1 cellular context compared by ENCODE assay signal in the genomic region with DNA sequence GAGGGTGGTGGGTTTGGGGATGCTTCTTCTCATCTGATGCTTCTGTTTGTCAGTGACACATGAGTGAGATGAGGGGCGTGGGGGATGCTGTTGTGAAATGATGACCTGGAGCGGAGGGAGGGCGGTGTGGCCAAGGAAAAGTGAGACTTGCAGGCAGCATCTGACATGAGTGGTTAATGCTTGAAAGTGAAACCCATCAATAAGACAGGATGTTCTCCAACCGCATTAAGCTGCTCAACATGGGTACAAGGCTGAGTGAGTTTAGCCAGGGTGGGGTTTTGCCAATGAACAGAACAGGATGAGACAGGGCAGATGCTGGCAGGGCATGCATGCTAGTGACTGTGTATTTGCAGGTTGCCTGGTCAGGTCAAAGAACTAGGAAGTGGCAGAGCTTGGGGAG.
TF ChIP-seq lines count a peak whose summit lies in the region.

No MANE protein-coding gene starts in this region.

TF ChIP-seq in GM23338, 12 proteins besides CTCF, POLR2A, EP300 and RAD21:
- TF ChIP-seq, protein P1, sequence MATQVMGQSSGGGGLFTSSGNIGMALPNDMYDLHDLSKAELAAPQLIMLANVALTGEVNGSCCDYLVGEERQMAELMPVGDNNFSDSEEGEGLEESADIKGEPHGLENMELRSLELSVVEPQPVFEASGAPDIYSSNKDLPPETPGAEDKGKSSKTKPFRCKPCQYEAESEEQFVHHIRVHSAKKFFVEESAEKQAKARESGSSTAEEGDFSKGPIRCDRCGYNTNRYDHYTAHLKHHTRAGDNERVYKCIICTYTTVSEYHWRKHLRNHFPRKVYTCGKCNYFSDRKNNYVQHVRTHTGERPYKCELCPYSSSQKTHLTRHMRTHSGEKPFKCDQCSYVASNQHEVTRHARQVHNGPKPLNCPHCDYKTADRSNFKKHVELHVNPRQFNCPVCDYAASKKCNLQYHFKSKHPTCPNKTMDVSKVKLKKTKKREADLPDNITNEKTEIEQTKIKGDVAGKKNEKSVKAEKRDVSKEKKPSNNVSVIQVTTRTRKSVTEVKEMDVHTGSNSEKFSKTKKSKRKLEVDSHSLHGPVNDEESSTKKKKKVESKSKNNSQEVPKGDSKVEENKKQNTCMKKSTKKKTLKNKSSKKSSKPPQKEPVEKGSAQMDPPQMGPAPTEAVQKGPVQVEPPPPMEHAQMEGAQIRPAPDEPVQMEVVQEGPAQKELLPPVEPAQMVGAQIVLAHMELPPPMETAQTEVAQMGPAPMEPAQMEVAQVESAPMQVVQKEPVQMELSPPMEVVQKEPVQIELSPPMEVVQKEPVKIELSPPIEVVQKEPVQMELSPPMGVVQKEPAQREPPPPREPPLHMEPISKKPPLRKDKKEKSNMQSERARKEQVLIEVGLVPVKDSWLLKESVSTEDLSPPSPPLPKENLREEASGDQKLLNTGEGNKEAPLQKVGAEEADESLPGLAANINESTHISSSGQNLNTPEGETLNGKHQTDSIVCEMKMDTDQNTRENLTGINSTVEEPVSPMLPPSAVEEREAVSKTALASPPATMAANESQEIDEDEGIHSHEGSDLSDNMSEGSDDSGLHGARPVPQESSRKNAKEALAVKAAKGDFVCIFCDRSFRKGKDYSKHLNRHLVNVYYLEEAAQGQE (IDR thresholded peaks at IDR 0.05; ENCODE audit: unreplicated experiment), result no peak
- no peak for TF ChIP-seq STAT1 (IDR thresholded peaks at IDR 0.05; ENCODE audit: unreplicated experiment)
- no peak for TF ChIP-seq JUNB (IDR thresholded peaks at IDR 0.05; ENCODE audit: unreplicated experiment)
- TF ChIP-seq, protein P2, sequence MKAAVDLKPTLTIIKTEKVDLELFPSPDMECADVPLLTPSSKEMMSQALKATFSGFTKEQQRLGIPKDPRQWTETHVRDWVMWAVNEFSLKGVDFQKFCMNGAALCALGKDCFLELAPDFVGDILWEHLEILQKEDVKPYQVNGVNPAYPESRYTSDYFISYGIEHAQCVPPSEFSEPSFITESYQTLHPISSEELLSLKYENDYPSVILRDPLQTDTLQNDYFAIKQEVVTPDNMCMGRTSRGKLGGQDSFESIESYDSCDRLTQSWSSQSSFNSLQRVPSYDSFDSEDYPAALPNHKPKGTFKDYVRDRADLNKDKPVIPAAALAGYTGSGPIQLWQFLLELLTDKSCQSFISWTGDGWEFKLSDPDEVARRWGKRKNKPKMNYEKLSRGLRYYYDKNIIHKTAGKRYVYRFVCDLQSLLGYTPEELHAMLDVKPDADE (IDR thresholded peaks at IDR 0.05), result no peak
- TF ChIP-seq EZH2phosphoT487 (IDR thresholded peaks at IDR 0.05; ENCODE audit: unreplicated experiment), result no peak
- TF ChIP-seq ZNF114 (CRISPR knock-in tag; IDR thresholded peaks at IDR 0.05), result no peak
- no peak for TF ChIP-seq ZNF331 (CRISPR knock-in tag; IDR thresholded peaks at IDR 0.05; ENCODE audit: low read depth)
- TF ChIP-seq, protein P3, sequence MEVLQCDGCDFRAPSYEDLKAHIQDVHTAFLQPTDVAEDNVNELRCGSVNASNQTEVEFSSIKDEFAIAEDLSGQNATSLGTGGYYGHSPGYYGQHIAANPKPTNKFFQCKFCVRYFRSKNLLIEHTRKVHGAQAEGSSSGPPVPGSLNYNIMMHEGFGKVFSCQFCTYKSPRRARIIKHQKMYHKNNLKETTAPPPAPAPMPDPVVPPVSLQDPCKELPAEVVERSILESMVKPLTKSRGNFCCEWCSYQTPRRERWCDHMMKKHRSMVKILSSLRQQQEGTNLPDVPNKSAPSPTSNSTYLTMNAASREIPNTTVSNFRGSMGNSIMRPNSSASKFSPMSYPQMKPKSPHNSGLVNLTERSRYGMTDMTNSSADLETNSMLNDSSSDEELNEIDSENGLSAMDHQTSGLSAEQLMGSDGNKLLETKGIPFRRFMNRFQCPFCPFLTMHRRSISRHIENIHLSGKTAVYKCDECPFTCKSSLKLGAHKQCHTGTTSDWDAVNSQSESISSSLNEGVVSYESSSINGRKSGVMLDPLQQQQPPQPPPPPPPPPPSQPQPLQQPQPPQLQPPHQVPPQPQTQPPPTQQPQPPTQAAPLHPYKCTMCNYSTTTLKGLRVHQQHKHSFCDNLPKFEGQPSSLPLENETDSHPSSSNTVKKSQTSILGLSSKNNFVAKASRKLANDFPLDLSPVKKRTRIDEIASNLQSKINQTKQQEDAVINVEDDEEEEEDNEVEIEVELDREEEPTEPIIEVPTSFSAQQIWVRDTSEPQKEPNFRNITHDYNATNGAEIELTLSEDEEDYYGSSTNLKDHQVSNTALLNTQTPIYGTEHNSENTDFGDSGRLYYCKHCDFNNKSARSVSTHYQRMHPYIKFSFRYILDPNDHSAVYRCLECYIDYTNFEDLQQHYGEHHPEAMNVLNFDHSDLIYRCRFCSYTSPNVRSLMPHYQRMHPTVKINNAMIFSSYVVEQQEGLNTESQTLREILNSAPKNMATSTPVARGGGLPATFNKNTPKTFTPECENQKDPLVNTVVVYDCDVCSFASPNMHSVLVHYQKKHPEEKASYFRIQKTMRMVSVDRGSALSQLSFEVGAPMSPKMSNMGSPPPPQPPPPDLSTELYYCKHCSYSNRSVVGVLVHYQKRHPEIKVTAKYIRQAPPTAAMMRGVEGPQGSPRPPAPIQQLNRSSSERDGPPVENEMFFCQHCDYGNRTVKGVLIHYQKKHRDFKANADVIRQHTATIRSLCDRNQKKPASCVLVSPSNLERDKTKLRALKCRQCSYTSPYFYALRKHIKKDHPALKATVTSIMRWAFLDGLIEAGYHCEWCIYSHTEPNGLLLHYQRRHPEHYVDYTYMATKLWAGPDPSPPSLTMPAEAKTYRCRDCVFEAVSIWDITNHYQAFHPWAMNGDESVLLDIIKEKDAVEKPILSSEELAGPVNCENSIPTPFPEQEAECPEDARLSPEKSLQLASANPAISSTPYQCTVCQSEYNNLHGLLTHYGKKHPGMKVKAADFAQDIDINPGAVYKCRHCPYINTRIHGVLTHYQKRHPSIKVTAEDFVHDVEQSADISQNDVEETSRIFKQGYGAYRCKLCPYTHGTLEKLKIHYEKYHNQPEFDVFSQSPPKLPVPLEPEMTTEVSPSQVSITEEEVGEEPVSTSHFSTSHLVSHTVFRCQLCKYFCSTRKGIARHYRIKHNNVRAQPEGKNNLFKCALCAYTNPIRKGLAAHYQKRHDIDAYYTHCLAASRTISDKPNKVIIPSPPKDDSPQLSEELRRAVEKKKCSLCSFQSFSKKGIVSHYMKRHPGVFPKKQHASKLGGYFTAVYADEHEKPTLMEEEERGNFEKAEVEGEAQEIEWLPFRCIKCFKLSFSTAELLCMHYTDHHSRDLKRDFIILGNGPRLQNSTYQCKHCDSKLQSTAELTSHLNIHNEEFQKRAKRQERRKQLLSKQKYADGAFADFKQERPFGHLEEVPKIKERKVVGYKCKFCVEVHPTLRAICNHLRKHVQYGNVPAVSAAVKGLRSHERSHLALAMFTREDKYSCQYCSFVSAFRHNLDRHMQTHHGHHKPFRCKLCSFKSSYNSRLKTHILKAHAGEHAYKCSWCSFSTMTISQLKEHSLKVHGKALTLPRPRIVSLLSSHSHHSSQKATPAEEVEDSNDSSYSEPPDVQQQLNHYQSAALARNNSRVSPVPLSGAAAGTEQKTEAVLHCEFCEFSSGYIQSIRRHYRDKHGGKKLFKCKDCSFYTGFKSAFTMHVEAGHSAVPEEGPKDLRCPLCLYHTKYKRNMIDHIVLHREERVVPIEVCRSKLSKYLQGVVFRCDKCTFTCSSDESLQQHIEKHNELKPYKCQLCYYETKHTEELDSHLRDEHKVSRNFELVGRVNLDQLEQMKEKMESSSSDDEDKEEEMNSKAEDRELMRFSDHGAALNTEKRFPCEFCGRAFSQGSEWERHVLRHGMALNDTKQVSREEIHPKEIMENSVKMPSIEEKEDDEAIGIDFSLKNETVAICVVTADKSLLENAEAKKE (CRISPR knock-in tag; IDR thresholded peaks at IDR 0.05), result no peak
- TF ChIP-seq CREB1 (CRISPR knock-in tag; IDR thresholded peaks at IDR 0.05; ENCODE audit: low read depth), result no peak
- no peak for TF ChIP-seq EZH2 (IDR thresholded peaks at IDR 0.05; ENCODE audit: low read depth, unreplicated experiment)
- no peak for TF ChIP-seq NANOG (IDR thresholded peaks at IDR 0.05; ENCODE audit: borderline replicate concordance)
- no peak for TF ChIP-seq POLR2AphosphoS5 (IDR thresholded peaks at IDR 0.05; ENCODE audit: low read depth)
TF ChIP-seq in GM23338: peak in this region for 0.
